ENCODE assay signal across 10 cellular contexts in genomic region chr17:17700251-17700969, GRCh38. TPM values are rescaled to one million over a fixed set of nuclear protein-coding genes. Genes with fewer than 3 reads are reported as not detected.
DNase-seq lines count a peak whose midpoint lies in the region; ATAC-seq and TF ChIP-seq lines count a peak whose summit lies in the region.
"Had no signal": no experiment of that assay in that cellular context is flagged by ENCODE, and none has a peak within 500 bp of the region (broad histone marks: within the 10 kb centered on the region; RNA-seq: fewer than 3 reads in every experiment).

No MANE protein-coding gene starts in this region.

- H3K9ac ChIP-seq in endocrine pancreas (ENCODE audit: control insufficient read depth, insufficient read depth, low read length): peak overlapping the region; percentile 38

- H3K4me3 ChIP-seq in cardiac muscle cell (peak overlapping the region; percentile 25), endocrine pancreas (ENCODE audit: control insufficient read depth, insufficient read depth, low read length) (no peak overlapping the region), uterus (peak overlapping the region; percentile 40 to 41)

- H3K27ac Mint-ChIP-seq in naive B cell: peak overlapping the region in 1 of 6 donors; percentile 41

- H3K4me1 ChIP-seq in cardiac muscle cell (ENCODE audit: low read depth) (peaks cover 21% of the 10 kb centered on the region), endocrine pancreas (ENCODE audit: control insufficient read depth, insufficient read depth, low read length) (peaks cover 5% of the 10 kb centered on the region), uterus (peaks cover 10 to 33% of the 10 kb centered on the region in 2 donors)

- peaks cover 0 to 12% (median 0%) of the 10 kb centered on the region in 3 donors for H3K27me3 Mint-ChIP-seq in naive B cell

- no peak for TF ChIP-seq CTCF in cardiac muscle cell (IDR thresholded peaks at IDR 0.05; ENCODE audit: low read depth, low read length)
- TF ChIP-seq CTCF in uterus (IDR thresholded peaks at IDR 0.05): no peak

- ATAC-seq in naive B cell (ENCODE audit: low read depth in 2 of 2) (peak in 1 of 2 donors; percentile 52), GM21723 (IDR thresholded peaks at IDR 0.05; ENCODE audit: unreplicated experiment) (no peak), GM19328 (IDR thresholded peaks at IDR 0.05; ENCODE audit: unreplicated experiment) (no peak)

- no peaks in the 10 kb centered on the region for H3K36me3 ChIP-seq in cardiac muscle cell
- H3K36me3 ChIP-seq in endocrine pancreas (ENCODE audit: control insufficient read depth, insufficient read depth, low read length): no peaks in the 10 kb centered on the region
- H3K36me3 ChIP-seq in uterus: no peaks in the 10 kb centered on the region

- TF ChIP-seq POLR2A in uterus (IDR thresholded peaks at IDR 0.05): no peak

- H3K27me3 ChIP-seq in cardiac muscle cell: peaks cover 39% of the 10 kb centered on the region
- H3K27me3 ChIP-seq in endocrine pancreas (ENCODE audit: control insufficient read depth, insufficient read depth, low read length): no peaks in the 10 kb centered on the region
- H3K27me3 ChIP-seq in uterus: no peaks in the 10 kb centered on the region

- DNase-seq in cardiac muscle cell (ENCODE audit: low read depth in 1 of 2, low spot score in 1 of 2) (peak in 1 of 2 donors; percentile 50), cardiac septum (ENCODE audit: low spot score) (no peak), naive B cell (no peak), uterus (no peak), T-helper 9 cell (no peak)
- DNase-seq: ACHN had no signal

- intact Hi-C loops in cardiac septum (cut with DNase I): no loop called here
- intact Hi-C loops in uterus (cut with DNase I; ENCODE audit: low total_unique reads): no loop called here

- no peaks in the 10 kb centered on the region for H3K9me3 Mint-ChIP-seq in naive B cell

- H3K27ac ChIP-seq in cardiac muscle cell (no peak overlapping the region), uterus (peak overlapping the region; percentile 76 to 90)
- H3K27ac ChIP-seq: HL-60 had no signal

- H3K4me1 Mint-ChIP-seq in naive B cell: peaks cover 26 to 44% (median 42%) of the 10 kb centered on the region in 3 donors

- peak overlapping the region; percentile 43 to 80 (median 64) for H3K4me3 Mint-ChIP-seq in naive B cell

- H3K36me3 Mint-ChIP-seq in naive B cell: no peaks in the 10 kb centered on the region

- H3K9me3 ChIP-seq in cardiac muscle cell (ENCODE audit: low read depth) (no peaks in the 10 kb centered on the region), endocrine pancreas (ENCODE audit: control insufficient read depth, low read length) (no peaks in the 10 kb centered on the region), uterus (no peaks in the 10 kb centered on the region)

RNA-seq across cellular contexts. Expression of gene RAI1, which starts 19.2 kb away (rescaled TPM):
- total RNA-seq in cardiac muscle cell (29.7 and 46.2 TPM in 2 replicates), cardiac septum (28.8 TPM), uterus (10 to 100 TPM in 3 of 4 donors, 1 to 10 TPM in 1; 10.0 to 66.1 (median 15.3) TPM)
- polyA plus RNA-seq in cardiac muscle cell (19.9 and 20.2 TPM in 2 replicates), naive B cell (ENCODE audit: low read depth in 6 of 6) (1 to 10 TPM; 1.9 to 3.8 (median 2.6) TPM)
